ENCODE assay signal across 28 cellular contexts in genomic region chr7:137094-137861, GRCh38. TPM values are rescaled to one million over a fixed set of nuclear protein-coding genes. Genes with fewer than 3 reads are reported as not detected.
DNase-seq lines count a peak whose midpoint lies in the region; TF ChIP-seq lines count a peak whose summit lies in the region.
"Had no signal": no experiment of that assay in that cellular context is flagged by ENCODE, and none has a peak within 500 bp of the region (broad histone marks: within the 10 kb centered on the region; RNA-seq: fewer than 3 reads in every experiment).

No MANE protein-coding gene starts in this region.

- no peak overlapping the region for H3K4me3 ChIP-seq in LNCaP clone FGC (ENCODE audit: low read depth, low read length)
- no peak overlapping the region for H3K4me3 ChIP-seq in esophagus squamous epithelium
- H3K4me3 ChIP-seq: HAP-1, lung, neural progenitor cell, prostate gland, stomach, tibial artery had no signal

- CTCF ChIA-PET in GM10248 (lab: Yijun Ruan, JAX): no interaction called here

- H3K9me3 Mint-ChIP-seq in dendritic cell treated with granulocyte-macrophage colony-stimulating factor and Interleukin-4, amounts not matched to agents 40 ng/mL and 50 ng/mL, for 4 days: no peaks in the 10 kb centered on the region
- H3K9me3 Mint-ChIP-seq in type B pancreatic cell: peaks cover 4% of the 10 kb centered on the region
- no peaks in the 10 kb centered on the region for H3K9me3 Mint-ChIP-seq in activated T-helper 2 cell treated with anti-CD3 and anti-CD28 coated beads, Interferon-gamma antibody, Interleukin-2, Interleukin-4, amounts not matched to agents 10 μg/mL and 5 μg/mL and 100 μg/mL, durations not matched to agents 14 hours and 24 hours and 36 hours
- H3K9me3 Mint-ChIP-seq: activated naive CD4-positive, alpha-beta T cell treated with anti-CD3 and anti-CD28 coated beads, Interleukin-2, amount 50 U/mL, for 72 hours; neural progenitor cell; T-helper 2 cell treated with Interferon-gamma antibody and Interleukin-4, amounts not matched to agents 5 μg/mL and 100 μg/mL, for 36 hours had no signal

- intact Hi-C loops in dendritic cell treated with granulocyte-macrophage colony-stimulating factor and Interleukin-4, amounts not matched to agents 40 ng/mL and 50 ng/mL, for 4 days (cut with micrococcal nuclease): no loop called here
- intact Hi-C loops in activated T-helper 2 cell treated with anti-CD3 and anti-CD28 coated beads, Interferon-gamma antibody, Interleukin-2, Interleukin-4, amounts not matched to agents 10 μg/mL and 5 μg/mL and 100 μg/mL, durations not matched to agents 14 hours and 24 hours and 36 hours (cut with micrococcal nuclease): no loop called here
- intact Hi-C loops in esophagus squamous epithelium (cut with DNase I): no loop called here

- WGBS in esophagus squamous epithelium, 2 donors: 52 to 71% methylated on average over 14 of the region's 14 CpGs

- TF ChIP-seq POLR2A in esophagus squamous epithelium (IDR thresholded peaks at IDR 0.05): no peak

- H3K27ac ChIP-seq in esophagus squamous epithelium: no peak overlapping the region
- H3K27ac ChIP-seq: neural progenitor cell, prostate gland, stomach, tibial artery had no signal

- H3K27me3 Mint-ChIP-seq in dendritic cell treated with granulocyte-macrophage colony-stimulating factor and Interleukin-4, amounts not matched to agents 40 ng/mL and 50 ng/mL, for 4 days: peaks cover 12% of the 10 kb centered on the region
- peaks cover 17% of the 10 kb centered on the region for H3K27me3 Mint-ChIP-seq in type B pancreatic cell
- peaks cover 4% of the 10 kb centered on the region for H3K27me3 Mint-ChIP-seq in activated T-helper 2 cell treated with anti-CD3 and anti-CD28 coated beads, Interferon-gamma antibody, Interleukin-2, Interleukin-4, amounts not matched to agents 10 μg/mL and 5 μg/mL and 100 μg/mL, durations not matched to agents 14 hours and 24 hours and 36 hours (ENCODE audit: low read depth)
- H3K27me3 Mint-ChIP-seq: activated CD8-positive, alpha-beta memory T cell treated with anti-CD3 and anti-CD28 coated beads, Interleukin-2, amount 10 ng/mL, durations not matched to agents 7 days and 5 days had no signal

- H3K4me1 Mint-ChIP-seq in dendritic cell treated with granulocyte-macrophage colony-stimulating factor and Interleukin-4, amounts not matched to agents 40 ng/mL and 50 ng/mL, for 4 days (ENCODE audit: low read depth): peaks cover 59% of the 10 kb centered on the region
- peaks cover 5% of the 10 kb centered on the region for H3K4me1 Mint-ChIP-seq in type B pancreatic cell (ENCODE audit: unreplicated experiment)
- H3K4me1 Mint-ChIP-seq in activated T-helper 2 cell treated with anti-CD3 and anti-CD28 coated beads, Interferon-gamma antibody, Interleukin-2, Interleukin-4, amounts not matched to agents 10 μg/mL and 5 μg/mL and 100 μg/mL, durations not matched to agents 14 hours and 24 hours and 36 hours (ENCODE audit: low read depth): no peaks in the 10 kb centered on the region
- H3K4me1 Mint-ChIP-seq: activated CD8-positive, alpha-beta memory T cell treated with anti-CD3 and anti-CD28 coated beads, Interleukin-2, amount 10 ng/mL, durations not matched to agents 7 days and 5 days; IgD-negative memory B cell had no signal

- peak overlapping the region; percentile 62 for H3K27ac Mint-ChIP-seq in dendritic cell treated with granulocyte-macrophage colony-stimulating factor and Interleukin-4, amounts not matched to agents 40 ng/mL and 50 ng/mL, for 4 days
- no peak overlapping the region for H3K27ac Mint-ChIP-seq in type B pancreatic cell
- no peak overlapping the region for H3K27ac Mint-ChIP-seq in activated T-helper 2 cell treated with anti-CD3 and anti-CD28 coated beads, Interferon-gamma antibody, Interleukin-2, Interleukin-4, amounts not matched to agents 10 μg/mL and 5 μg/mL and 100 μg/mL, durations not matched to agents 14 hours and 24 hours and 36 hours
- H3K27ac Mint-ChIP-seq: activated CD8-positive, alpha-beta memory T cell treated with anti-CD3 and anti-CD28 coated beads, Interleukin-2, amount 10 ng/mL, durations not matched to agents 7 days and 5 days; IgD-negative memory B cell; neural progenitor cell; T-helper 2 cell treated with Interferon-gamma antibody and Interleukin-4, amounts not matched to agents 5 μg/mL and 100 μg/mL, for 36 hours had no signal

- peaks cover 0 to 36% (median 0%) of the 10 kb centered on the region in 4 donors for H3K27me3 ChIP-seq in esophagus squamous epithelium
- H3K27me3 ChIP-seq: neural progenitor cell, stomach, tibial artery had no signal

- H3K36me3 ChIP-seq in esophagus squamous epithelium: no peaks in the 10 kb centered on the region
- H3K36me3 ChIP-seq: HAP-1, neural progenitor cell, prostate gland, stomach, tibial artery had no signal

- H3K36me3 Mint-ChIP-seq in dendritic cell treated with granulocyte-macrophage colony-stimulating factor and Interleukin-4, amounts not matched to agents 40 ng/mL and 50 ng/mL, for 4 days (ENCODE audit: low read depth): no peaks in the 10 kb centered on the region
- H3K36me3 Mint-ChIP-seq in type B pancreatic cell: no peaks in the 10 kb centered on the region
- no peaks in the 10 kb centered on the region for H3K36me3 Mint-ChIP-seq in activated T-helper 2 cell treated with anti-CD3 and anti-CD28 coated beads, Interferon-gamma antibody, Interleukin-2, Interleukin-4, amounts not matched to agents 10 μg/mL and 5 μg/mL and 100 μg/mL, durations not matched to agents 14 hours and 24 hours and 36 hours (ENCODE audit: low read depth)
- H3K36me3 Mint-ChIP-seq: activated CD8-positive, alpha-beta memory T cell treated with anti-CD3 and anti-CD28 coated beads, Interleukin-2, amount 10 ng/mL, durations not matched to agents 7 days and 5 days; activated naive CD4-positive, alpha-beta T cell treated with anti-CD3 and anti-CD28 coated beads, Interleukin-2, amount 50 U/mL, for 72 hours; IgD-negative memory B cell; neural progenitor cell had no signal

- POLR2A ChIA-PET in GM10248 (lab: Yijun Ruan, JAX): no interaction called here

- peak overlapping the region; percentile 24 for H3K4me3 Mint-ChIP-seq in dendritic cell treated with granulocyte-macrophage colony-stimulating factor and Interleukin-4, amounts not matched to agents 40 ng/mL and 50 ng/mL, for 4 days
- no peak overlapping the region for H3K4me3 Mint-ChIP-seq in type B pancreatic cell
- H3K4me3 Mint-ChIP-seq in activated T-helper 2 cell treated with anti-CD3 and anti-CD28 coated beads, Interferon-gamma antibody, Interleukin-2, Interleukin-4, amounts not matched to agents 10 μg/mL and 5 μg/mL and 100 μg/mL, durations not matched to agents 14 hours and 24 hours and 36 hours (ENCODE audit: low read depth): no peak overlapping the region
- H3K4me3 Mint-ChIP-seq: activated CD8-positive, alpha-beta memory T cell treated with anti-CD3 and anti-CD28 coated beads, Interleukin-2, amount 10 ng/mL, durations not matched to agents 7 days and 5 days; neural progenitor cell; T-helper 2 cell treated with Interferon-gamma antibody and Interleukin-4, amounts not matched to agents 5 μg/mL and 100 μg/mL, for 36 hours had no signal

- no peak for TF ChIP-seq CTCF in LNCaP clone FGC (IDR thresholded peaks at IDR 0.05; ENCODE audit: control insufficient read depth, extremely low read depth, insufficient read depth)
- TF ChIP-seq CTCF in type B pancreatic cell (conservative IDR thresholded peaks at IDR 0.05): no peak
- TF ChIP-seq CTCF in GM10248 (IDR thresholded peaks at IDR 0.05; ENCODE audit: control extremely low read depth, extremely low read depth, low read depth, missing control alignments): no peak
- TF ChIP-seq CTCF in esophagus squamous epithelium (IDR thresholded peaks at IDR 0.05): no peak

- H3K9me3 ChIP-seq in esophagus squamous epithelium: no peaks in the 10 kb centered on the region
- H3K9me3 ChIP-seq: HAP-1, prostate gland, stomach, tibial artery had no signal

- peaks cover 0 to 11% (median 0%) of the 10 kb centered on the region in 3 donors for H3K4me1 ChIP-seq in esophagus squamous epithelium
- H3K4me1 ChIP-seq: HAP-1 had no signal

- DNase-seq in NCI-H524 (lab: John Stamatoyannopoulos, UW) (peak; percentile 43 to 78), NCI-H524 treated with DMSO at 0.1 percent for 48 hours (lab: John Stamatoyannopoulos, UW) (no peak), LNCaP clone FGC (ENCODE audit: low read depth) (peak; percentile 54), type B pancreatic cell (ENCODE audit: extremely low spot score, unreplicated experiment) (peak; percentile 31), GM10248 (ENCODE audit: extremely low spot score) (no peak), esophagus squamous epithelium (lab: John Stamatoyannopoulos, UW) (no peak)
- DNase-seq in activated T-helper 2 cell treated with anti-CD3 and anti-CD28 coated beads, Interferon-gamma antibody, Interleukin-2, Interleukin-4, amounts not matched to agents 10 μg/mL and 5 μg/mL and 100 μg/mL, durations not matched to agents 14 hours and 24 hours and 36 hours (ENCODE audit: low spot score): no peak
- DNase-seq: activated CD4-positive, alpha-beta T cell treated with anti-CD3 and anti-CD28 coated beads, Interleukin-2, amount 50 U/mL, for 1 hour; activated CD8-positive, alpha-beta memory T cell treated with anti-CD3 and anti-CD28 coated beads, Interleukin-2, amount 10 ng/mL, durations not matched to agents 7 days and 5 days; AML-193; anterior cingulate cortex; caudate nucleus; COR-L47; kidney; NCI-H1436 treated with DMSO at 0.1 percent for 48 hours; NCI-H526 treated with DMSO at 0.1 percent for 48 hours; stimulated activated CD8-positive, alpha-beta memory T cell treated with anti-CD3 and anti-CD28 coated beads, Interleukin-4, amount 100 ng/mL, for 48 hours; stomach; tibial artery had no signal

RNA-seq across cellular contexts. Expression of gene FAM20C, which starts 55.1 kb away (rescaled TPM):
- total RNA-seq in type B pancreatic cell (ENCODE audit: low replicate concordance) (17.4 and 18.1 TPM in 2 replicates), esophagus squamous epithelium (10 to 100 TPM in 3 of 4 donors, 1 to 10 TPM in 1; 8.5 to 16.0 (median 13.7) TPM)
- 0.74 and 1.3 TPM in 2 replicates for total RNA-seq in activated T-helper 2 cell treated with anti-CD3 and anti-CD28 coated beads, Interferon-gamma antibody, Interleukin-2, Interleukin-4, amounts not matched to agents 10 μg/mL and 5 μg/mL and 100 μg/mL, durations not matched to agents 14 hours and 24 hours and 36 hours
- total RNA-seq: OCI-LY7 had no signal

Comparison
In these comparisons a context has a peak if more than half of its experiments do, and no peak if none do; other contexts are left out.
1. DNase-seq: peak in NCI-H524 (2 of 2), LNCaP clone FGC (single experiment) and type B pancreatic cell (single experiment); none in NCI-H524 treated with DMSO at 0.1 percent for 48 hours (single experiment), GM10248 (single experiment), activated T-helper 2 cell treated with anti-CD3 and anti-CD28 coated beads, Interferon-gamma antibody, Interleukin-2, Interleukin-4, amounts not matched to agents 10 μg/mL and 5 μg/mL and 100 μg/mL, durations not matched to agents 14 hours and 24 hours and 36 hours (single experiment) and esophagus squamous epithelium (single experiment).